ENCODE assay signal across 1 cellular context in the genomic region with DNA sequence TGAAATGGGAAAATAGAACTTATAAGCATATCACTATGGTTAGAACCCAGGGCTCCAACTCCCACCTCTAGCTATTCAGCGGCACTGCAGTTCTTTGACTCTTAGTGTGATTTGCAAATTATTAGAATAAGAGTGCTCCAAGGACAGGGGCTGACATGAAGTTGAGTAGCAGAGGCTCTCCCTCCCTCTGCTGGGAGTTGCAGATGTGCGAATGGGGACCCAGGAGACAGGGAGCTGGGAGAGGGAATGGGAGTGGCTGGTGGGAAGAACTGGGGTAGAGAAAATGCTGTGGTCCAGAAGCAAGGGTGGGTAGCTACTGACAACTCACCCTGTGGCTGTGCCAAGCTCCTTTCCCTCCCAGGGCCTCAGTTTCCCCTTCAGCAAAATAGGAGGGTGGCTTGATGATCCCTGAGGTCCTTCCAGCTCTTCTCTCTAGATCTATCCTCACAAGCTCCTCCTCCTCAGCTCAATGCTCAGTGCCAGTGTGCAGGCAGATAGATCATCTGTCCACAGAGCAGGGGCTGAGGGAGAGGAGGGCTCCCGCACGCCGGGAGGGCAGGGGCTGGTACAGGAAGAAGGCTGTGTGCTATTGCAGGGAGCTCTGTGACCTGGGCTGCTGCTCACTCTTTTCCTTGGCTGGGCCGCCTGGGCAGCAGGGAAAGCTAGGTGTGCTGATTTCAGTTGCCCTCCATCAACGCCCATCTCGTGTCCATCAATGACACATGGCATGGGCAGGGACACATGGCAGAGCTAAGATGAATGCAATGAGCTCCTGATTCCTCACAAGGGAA.
TF ChIP-seq lines count a peak whose summit lies in the region.

No MANE protein-coding gene starts in this region.

TF ChIP-seq in H1, 55 proteins besides CTCF, POLR2A, EP300 and RAD21:
- TF ChIP-seq TEAD4 (IDR thresholded peaks at IDR 0.05; ENCODE audit: low read depth, low read length) (no peak), HDAC6 (IDR thresholded peaks at IDR 0.05; ENCODE audit: low read depth, low read length) (no peak), CBX5 (IDR thresholded peaks at IDR 0.05; ENCODE audit: low read depth, low read length) (no peak), POU5F1 (IDR thresholded peaks at IDR 0.05; ENCODE audit: low read depth, low read length) (no peak), SP2 (IDR thresholded peaks at IDR 0.05; ENCODE audit: low read length) (no peak), SIX5 (IDR thresholded peaks at IDR 0.05; ENCODE audit: low read depth, low read length) (no peak), ASH2L (IDR thresholded peaks at IDR 0.05; ENCODE audit: low read length) (no peak), FOSL1 (IDR thresholded peaks at IDR 0.05; ENCODE audit: insufficient read depth, low read depth, low read length) (no peak), CREB1 (IDR thresholded peaks at IDR 0.05) (no peak), RBBP5 (IDR thresholded peaks at IDR 0.05; ENCODE audit: borderline replicate concordance, low read depth, low read length) (no peak), CHD2 (IDR thresholded peaks at IDR 0.05; ENCODE audit: low read length) (no peak), SP1 (IDR thresholded peaks at IDR 0.05; ENCODE audit: low read depth, low read length) (no peak), SAP30 (IDR thresholded peaks at IDR 0.05; ENCODE audit: insufficient read depth, insufficient replicate concordance, low read length) (no peak), CHD1 (IDR thresholded peaks at IDR 0.05; ENCODE audit: low read depth, low read length) (no peak), KDM1A (IDR thresholded peaks at IDR 0.05; ENCODE audit: borderline replicate concordance, low read length) (no peak)
